8 cellular contexts compared by ENCODE assay signal in genomic region chr2:32329180-32329980, GRCh38. TPM values are rescaled to one million over a fixed set of nuclear protein-coding genes. Genes with fewer than 3 reads are reported as not detected.
A peak's percentile ranks its signal among the peaks of the same experiment; 100 is the strongest.
DNase-seq lines count a peak whose midpoint lies in the region; ATAC-seq, FAIRE-seq and TF ChIP-seq lines count a peak whose summit lies in the region.
"Not testable (repeated sequence)": the region's sequence is repeated elsewhere in the genome, so short reads cannot be mapped to it uniquely, and the experiment has no call there.

No MANE protein-coding gene starts in this region.

- not testable (repeated sequence) for H3K27me3 Mint-ChIP-seq in central memory CD8-positive, alpha-beta T cell; osteocyte (ENCODE audit: unreplicated experiment)

- peak overlapping the region; percentile 44 to 52; a peak in 4 of 6 replicates for H3K27ac ChIP-seq in A549
- H3K27ac ChIP-seq in Peyer's patch, result peak overlapping the region in 3 of 4 donors; percentile 67 to 91 (median 90)
- peak overlapping the region; percentile 65 to 83 (median 73) for H3K27ac ChIP-seq in stomach

- not testable (repeated sequence) for FAIRE-seq in A549 (lab: Jason Lieb, UNC)

- not testable (repeated sequence) for H3K36me3 Mint-ChIP-seq in central memory CD8-positive, alpha-beta T cell (ENCODE audit: insufficient read depth); osteocyte (ENCODE audit: unreplicated experiment)

- H3K4me3 Mint-ChIP-seq in central memory CD8-positive, alpha-beta T cell; osteocyte (ENCODE audit: unreplicated experiment): not testable (repeated sequence)

- DNase-seq in A549 (ENCODE audit: low read depth in 1 of 2, low spot score in 1 of 2) (peak in 1 of 2 experiments; percentile 53), HuH-7 (ENCODE audit: low spot score) (peak; percentile 67), Peyer's patch (peak in 2 of 3 donors; percentile 51 to 60), left colon (peak; percentile 38 to 61), mesenteric fat pad (ENCODE audit: low spot score) (peak; percentile 45), osteocyte (ENCODE audit: extremely low spot score, unreplicated experiment) (peak; percentile 38), stomach (peak; percentile 36)
- DNase-seq in central memory CD8-positive, alpha-beta T cell (ENCODE audit: low spot score in 2 of 2), result not testable (repeated sequence)

- intact Hi-C loops in left colon (cut with DNase I, micrococcal nuclease); stomach (cut with DNase I; ENCODE audit: low total_unique reads): not testable (repeated sequence)

- H3K9me3 Mint-ChIP-seq in central memory CD8-positive, alpha-beta T cell; osteocyte (ENCODE audit: unreplicated experiment): not testable (repeated sequence)

- POLR2A ChIA-PET in A549 (lab: Yijun Ruan, JAX), result interaction anchor here (0.6 kb wide), 1 partner anchor 40 kb away, joined by 4 read pairs; no protein-coding TSS in a partner anchor

- not testable (repeated sequence) for H3K4me3 ChIP-seq in A549
- peak overlapping the region in 2 of 4 donors; percentile 31 to 36 for H3K4me3 ChIP-seq in Peyer's patch
- peak overlapping the region in 1 of 4 donors; percentile 21 for H3K4me3 ChIP-seq in stomach

- TF ChIP-seq EP300 in A549 (IDR thresholded peaks at IDR 0.05); stomach (IDR thresholded peaks at IDR 0.05): not testable (repeated sequence)

- CTCF ChIA-PET in A549 (lab: Yijun Ruan, JAX), result interaction anchor here (0.7 to 2.2 kb wide), 2 partner anchors 14 to 25 kb away, joined by 3 to 6 read pairs; no protein-coding TSS in a partner anchor

- H3K27ac Mint-ChIP-seq in central memory CD8-positive, alpha-beta T cell (ENCODE audit: low read depth), result peak overlapping the region; percentile 47
- H3K27ac Mint-ChIP-seq in osteocyte (ENCODE audit: unreplicated experiment), result not testable (repeated sequence)

- 50% methylated on average over 14 of the region's 14 CpGs for WGBS in A549 (ENCODE audit: missing lambda C conversion rate)
- WGBS in stomach, 5 donors, result 48 to 72% (median 62%) methylated on average over 14 of the region's 14 CpGs

- H3K36me3 ChIP-seq in Peyer's patch, stomach: not testable (repeated sequence)

- not testable (repeated sequence) for TF ChIP-seq RAD21 in A549 (conservative IDR thresholded peaks at IDR 0.05 in 1 of 2, IDR thresholded peaks at IDR 0.05 in 1 of 2)

- H3K9me3 ChIP-seq in A549, Peyer's patch, stomach: not testable (repeated sequence)

- not testable (repeated sequence) for TF ChIP-seq CTCF in A549 (IDR thresholded peaks at IDR 0.05); Peyer's patch (IDR thresholded peaks at IDR 0.05); osteocyte (IDR thresholded peaks at IDR 0.05); stomach (IDR thresholded peaks at IDR 0.05)

- not testable (repeated sequence) for TF ChIP-seq POLR2A in A549 (IDR thresholded peaks at IDR 0.05; ENCODE audit: low read length); Peyer's patch (IDR thresholded peaks at IDR 0.05); stomach (IDR thresholded peaks at IDR 0.05)

- not testable (repeated sequence) for H3K4me1 Mint-ChIP-seq in central memory CD8-positive, alpha-beta T cell; osteocyte (ENCODE audit: unreplicated experiment)

- H3K4me2 ChIP-seq in A549, result peak overlapping the region; percentile 58

- ATAC-seq in A549, result peak; percentile 64 to 70; a peak in 5 of 6 replicates
- ATAC-seq in central memory CD8-positive, alpha-beta T cell (replicated peaks; ENCODE audit: extremely low read depth, poor library complexity, severe bottlenecking), result not testable (repeated sequence)
- ATAC-seq in left colon, result peak; percentile 91

- H3K27me3 ChIP-seq in Peyer's patch, stomach: not testable (repeated sequence)

- peaks cover 23% of the 10 kb centered on the region for H3K4me1 ChIP-seq in A549
- peaks cover 0 to 11% (median 0%) of the 10 kb centered on the region in 4 donors for H3K4me1 ChIP-seq in Peyer's patch
- peaks cover 0 to 14% (median 7%) of the 10 kb centered on the region in 4 donors for H3K4me1 ChIP-seq in stomach

TF ChIP-seq in A549, 52 proteins besides CTCF, POLR2A, EP300 and RAD21:
- peak in 1 of 2 experiments; percentile 37; a peak in 1 of 4 replicates for TF ChIP-seq CEBPB (IDR thresholded peaks at IDR 0.05)

RNA-seq across cellular contexts. Expression of gene BIRC6, which starts 27.4 kb away (rescaled TPM):
- polyA plus RNA-seq in A549 (2011; rRNA removed), result 111 and 161 TPM in 2 replicates
- polyA plus RNA-seq in A549 (2012; cell fraction: cytosol; rRNA removed), result 19.1 and 24.1 TPM in 2 replicates
- polyA plus RNA-seq in A549 (2012; cell fraction: nucleus; rRNA removed), result 33.0 and 45.7 TPM in 2 replicates
- 20.3 to 21.9 TPM (median 21.0 TPM) in 3 replicates for polyA plus RNA-seq in A549 (2017; fragmentation: RNase III; extraction: RNeasy Plus Mini Kit Qiagen cat#74134 plus additional on column Dnase treatment)
- polyA minus RNA-seq in A549 (2011; rRNA and poly(A)+ RNA removed), result 919 and 960 TPM in 2 replicates
- 100 to 1,000 TPM; 133 to 237 (median 214) TPM for total RNA-seq in Peyer's patch
- 100 to 1,000 TPM; 102 to 126 TPM for total RNA-seq in left colon
- total RNA-seq in mesenteric fat pad, result 98.7 TPM
- 96.2 and 98.8 TPM in 2 replicates for total RNA-seq in osteocyte
- total RNA-seq in stomach, result 100 to 1,000 TPM in 2 of 5 donors, 10 to 100 TPM in 3; 62.3 to 361 (median 74.5) TPM
- 10 to 100 TPM in 1 of 3 donors, 1 to 10 TPM in 2; 7.7 to 12.6 (median 7.9) TPM for polyA plus RNA-seq in stomach

RNA-seq across cellular contexts. Expression of gene YIPF4, which starts 51.7 kb away (rescaled TPM):
- polyA plus RNA-seq in A549 (2011; rRNA removed) (28.4 and 54.1 TPM in 2 replicates), A549 (2017; fragmentation: RNase III; extraction: RNeasy Plus Mini Kit Qiagen cat#74134 plus additional on column Dnase treatment) (28.6 to 35.7 TPM (median 31.4 TPM) in 3 replicates), stomach (10 to 100 TPM in 1 of 3 donors, 1 to 10 TPM in 2; 6.0 to 14.3 (median 7.0) TPM)
- 3.3 and 3.4 TPM in 2 replicates for polyA plus RNA-seq in A549 (2012; cell fraction: cytosol; rRNA removed)
- polyA plus RNA-seq in A549 (2012; cell fraction: nucleus; rRNA removed), result 1.9 and 5.1 TPM in 2 replicates
- polyA minus RNA-seq in A549 (2011; rRNA and poly(A)+ RNA removed), result 5.5 and 8.0 TPM in 2 replicates
- total RNA-seq in Peyer's patch (10 to 100 TPM; 12.4 to 19.6 (median 15.4) TPM), left colon (10 to 100 TPM; 51.6 to 63.5 TPM), mesenteric fat pad (43.1 TPM), osteocyte (73.5 and 75.5 TPM in 2 replicates), stomach (10 to 100 TPM in 3 of 5 donors, 1 to 10 TPM in 2; 5.3 to 68.3 (median 13.3) TPM)
